Comparison of ENCODE assay signal across 8 cellular contexts in genomic region chr2:96320326-96321229, GRCh38. TPM values are rescaled to one million over a fixed set of nuclear protein-coding genes. Genes with fewer than 3 reads are reported as not detected.
A peak's percentile ranks its signal among the peaks of the same experiment; 100 is the strongest.
DNase-seq lines count a peak whose midpoint lies in the region; ATAC-seq, FAIRE-seq and TF ChIP-seq lines count a peak whose summit lies in the region.

No MANE protein-coding gene starts in this region.

- POLR2A ChIA-PET in naive thymus-derived CD8-positive, alpha-beta T cell (lab: Charles Lee) = interaction anchor here (0.5 to 4.0 kb wide), 17 partner anchors 9 to 1401 kb away, joined by 3 to 59 read pairs (median 5); partner anchors contain the start of genes ARID5A, NCAPH and SNRNP200

- H3K4me3 ChIP-seq in HUES64 (ENCODE audit: low read length) (peak overlapping the region; percentile 70), bronchial epithelial cell (ENCODE audit: low read depth, low read length) (peak overlapping the region; percentile 42)

- H3K27me3 Mint-ChIP-seq in naive thymus-derived CD8-positive, alpha-beta T cell = no peaks in the 10 kb centered on the region

- H3K4me1 ChIP-seq in HUES64 (ENCODE audit: insufficient read depth, low read length) = peaks cover 9% of the 10 kb centered on the region; the same call in 1 of the 2 replicates

- FAIRE-seq in bronchial epithelial cell (lab: Jason Lieb, UNC) = no peak

- H3K27ac ChIP-seq in HUES64 (ENCODE audit: low read depth, low read length) = no peak overlapping the region

- no peaks in the 10 kb centered on the region for H3K36me3 ChIP-seq in HUES64 (ENCODE audit: insufficient read depth, low read length)
- H3K36me3 ChIP-seq in bronchial epithelial cell (ENCODE audit: control insufficient read depth, insufficient read depth, low read length) = no peaks in the 10 kb centered on the region

- H3K9me3 ChIP-seq in HUES64 (ENCODE audit: insufficient read depth, low read depth, low read length) = no peaks in the 10 kb centered on the region

- peaks cover 24 to 66% (median 60%) of the 10 kb centered on the region in 4 donors for H3K4me1 Mint-ChIP-seq in naive thymus-derived CD8-positive, alpha-beta T cell

- H3K27me3 ChIP-seq in HUES64 (ENCODE audit: insufficient read depth, low read length) (peaks cover 70% of the 10 kb centered on the region), bronchial epithelial cell (ENCODE audit: control insufficient read depth, insufficient read depth, low read length) (peaks cover 7% of the 10 kb centered on the region)

- H3K36me3 Mint-ChIP-seq in naive thymus-derived CD8-positive, alpha-beta T cell = no peaks in the 10 kb centered on the region

- no peak for TF ChIP-seq CTCF in bronchial epithelial cell (IDR thresholded peaks at IDR 0.05; ENCODE audit: insufficient read depth, low read length, severe bottlenecking)

- H3K9ac ChIP-seq in HUES64 (ENCODE audit: low read depth, low read length) = peak overlapping the region; percentile 61

- DNase-seq in GF-D8 (lab: John Stamatoyannopoulos, UW) (peak; percentile 14), bronchial epithelial cell (ENCODE audit: low read depth) (peak; percentile 62), DMS153 (lab: John Stamatoyannopoulos, UW) (no peak), NCI-H524 treated with DMSO at 0.1 percent for 48 hours (lab: John Stamatoyannopoulos, UW) (no peak), SW480 (ENCODE audit: low spot score) (no peak), HK-2 (ENCODE audit: unreplicated experiment) (no peak)
- no peak for DNase-seq in naive thymus-derived CD8-positive, alpha-beta T cell

- 41% methylated on average over 12 of the region's 12 CpGs for WGBS in HUES64

- no peak for ATAC-seq in naive thymus-derived CD8-positive, alpha-beta T cell

- peak overlapping the region; percentile 13 to 87 (median 63) for H3K27ac Mint-ChIP-seq in naive thymus-derived CD8-positive, alpha-beta T cell

- H3K9me3 Mint-ChIP-seq in naive thymus-derived CD8-positive, alpha-beta T cell = no peaks in the 10 kb centered on the region

- peak overlapping the region; percentile 75 to 94 (median 90) for H3K4me3 Mint-ChIP-seq in naive thymus-derived CD8-positive, alpha-beta T cell

RNA-seq across cellular contexts. Expression of gene ITPRIPL1, which starts 4.5 kb away (rescaled TPM):
- polyA plus RNA-seq in HUES64 (2013, experiment 1 of 2) = 5.9 TPM
- 7.0 TPM for polyA plus RNA-seq in HUES64 (2013, experiment 2 of 2)
- total RNA-seq in bronchial epithelial cell = 1.6 and 2.6 TPM in 2 replicates
- total RNA-seq in naive thymus-derived CD8-positive, alpha-beta T cell = 1 to 10 TPM; 1.4 to 1.8 TPM
- polyA plus RNA-seq in naive thymus-derived CD8-positive, alpha-beta T cell = 1 to 10 TPM in 1 of 3 donors, under 1 TPM in 2; 0.47 to 8.6 (median 0.94) TPM

RNA-seq across cellular contexts. Expression of gene NCAPH, which starts 15.0 kb away (rescaled TPM):
- 48.8 TPM for polyA plus RNA-seq in HUES64 (2013, experiment 1 of 2)
- 53.4 TPM for polyA plus RNA-seq in HUES64 (2013, experiment 2 of 2)
- total RNA-seq in bronchial epithelial cell = 0.53 and 0.77 TPM in 2 replicates
- total RNA-seq in naive thymus-derived CD8-positive, alpha-beta T cell = under 1 TPM; 0.26 to 0.77 TPM
- under 1 TPM in 2 of 3 donors, not detected in 1; 0.52 to 0.86 TPM for polyA plus RNA-seq in naive thymus-derived CD8-positive, alpha-beta T cell

RNA-seq across cellular contexts. Expression of gene SNRNP200, which starts 15.2 kb away (rescaled TPM):
- 135 TPM for polyA plus RNA-seq in HUES64 (2013, experiment 1 of 2)
- 130 TPM for polyA plus RNA-seq in HUES64 (2013, experiment 2 of 2)
- total RNA-seq in bronchial epithelial cell = 32.6 and 35.8 TPM in 2 replicates
- 100 to 1,000 TPM; 237 to 246 TPM for total RNA-seq in naive thymus-derived CD8-positive, alpha-beta T cell
- 100 to 1,000 TPM in 1 of 3 donors, 10 to 100 TPM in 2; 61.8 to 111 (median 90.3) TPM for polyA plus RNA-seq in naive thymus-derived CD8-positive, alpha-beta T cell

RNA-seq across cellular contexts. Expression of gene CIAO1, which starts 54.6 kb away (rescaled TPM):
- polyA plus RNA-seq in HUES64 (2013, experiment 1 of 2) = 50.8 TPM
- polyA plus RNA-seq in HUES64 (2013, experiment 2 of 2) = 46.6 TPM
- total RNA-seq in bronchial epithelial cell = 58.0 and 94.0 TPM in 2 replicates
- total RNA-seq in naive thymus-derived CD8-positive, alpha-beta T cell = 10 to 100 TPM; 86.3 to 88.6 TPM
- polyA plus RNA-seq in naive thymus-derived CD8-positive, alpha-beta T cell = 100 to 1,000 TPM in 1 of 3 donors, 10 to 100 TPM in 2; 85.5 to 106 (median 95.2) TPM

RNA-seq across cellular contexts. Expression of gene TMEM127, which starts 54.8 kb away (rescaled TPM):
- 16.8 TPM for polyA plus RNA-seq in HUES64 (2013, experiment 1 of 2)
- polyA plus RNA-seq in HUES64 (2013, experiment 2 of 2) = 16.8 TPM
- 12.1 and 17.3 TPM in 2 replicates for total RNA-seq in bronchial epithelial cell
- 10 to 100 TPM; 32.2 to 39.5 TPM for total RNA-seq in naive thymus-derived CD8-positive, alpha-beta T cell
- 10 to 100 TPM; 22.1 to 35.7 (median 22.3) TPM for polyA plus RNA-seq in naive thymus-derived CD8-positive, alpha-beta T cell

Comparison
In these comparisons a context has a peak if more than half of its experiments do, and no peak if none do; other contexts are left out.
1. DNase-seq: peak in GF-D8 (single experiment) and bronchial epithelial cell (single experiment); none in naive thymus-derived CD8-positive, alpha-beta T cell (0 of 10), DMS153 (single experiment), NCI-H524 treated with DMSO at 0.1 percent for 48 hours (single experiment), SW480 (single experiment) and HK-2 (single experiment).